In genomic region chr12:57320639-57321038, GRCh38 we compare ENCODE assay signal across 22 cellular contexts.
"Had no signal": no experiment of that assay in that cellular context is flagged by ENCODE, and none has a peak within 500 bp of the region (broad histone marks: within the 10 kb centered on the region; RNA-seq: fewer than 3 reads in every experiment).

No MANE protein-coding gene starts in this region.

- H3K4me1 ChIP-seq: SJSA1 had no signal

- H3K27ac Mint-ChIP-seq: activated B cell treated with CpG ODN at 0.5 μM for 24 hours; activated CD4-positive, alpha-beta T cell treated with anti-CD3 and anti-CD28 coated beads, Interleukin-2, amount 10 ng/mL, durations not matched to agents 24 days and 14 days; activated naive CD4-positive, alpha-beta T cell treated with anti-CD3 and anti-CD28 coated beads for 36 hours; activated naive CD8-positive, alpha-beta T cell; activated T-helper 17 cell treated with anti-CD3 and anti-CD28 coated beads, Interleukin-2, amount 50 U/mL, for 72 hours; T-helper 1 cell treated with Interleukin-12 subunit alpha and Interleukin-12 subunit beta and Interleukin-4 antibody, amounts not matched to agents 30 μg/mL and 1 μg/mL, for 36 hours had no signal

- H3K27me3 ChIP-seq: SJSA1 had no signal

- DNase-seq: activated B cell treated with CpG ODN at 0.5 μM for 24 hours; activated CD4-positive, alpha-beta T cell treated with anti-CD3 and anti-CD28 coated beads for 1 hour; activated CD4-positive, alpha-beta T cell treated with anti-CD3 and anti-CD28 coated beads, Interleukin-2, amount 10 ng/mL, durations not matched to agents 24 days and 14 days; activated CD4-positive, alpha-beta T cell treated with anti-CD3 and anti-CD28 coated beads, Interleukin-2, amount 50 U/mL, for 48 hours; activated CD8-positive, alpha-beta memory T cell treated with anti-CD3 and anti-CD28 coated beads for 24 hours; activated gamma-delta T cell; activated naive CD4-positive, alpha-beta T cell treated with anti-CD3 and anti-CD28 coated beads for 36 hours; activated T-cell treated with anti-CD3 and anti-CD28 coated beads for 4 hours; activated T-cell treated with anti-CD3 and anti-CD28 coated beads, Interleukin-2, amount 50 U/mL, for 48 hours; amygdala; NCI-H1092; NCI-H1417; NCI-H2107; NCI-H226; NCI-H526; PC-3; SHP77 had no signal

- H3K4me1 Mint-ChIP-seq: activated T-helper 17 cell treated with anti-CD3 and anti-CD28 coated beads, Interleukin-2, amount 50 U/mL, for 72 hours had no signal

- H3K9me3 Mint-ChIP-seq: activated B cell treated with CpG ODN at 0.5 μM for 24 hours; activated CD4-positive, alpha-beta T cell treated with anti-CD3 and anti-CD28 coated beads, Interleukin-2, amount 10 ng/mL, durations not matched to agents 24 days and 14 days; activated naive CD4-positive, alpha-beta T cell treated with anti-CD3 and anti-CD28 coated beads for 36 hours; activated T-helper 17 cell treated with anti-CD3 and anti-CD28 coated beads, Interleukin-2, amount 50 U/mL, for 72 hours; T-helper 1 cell treated with Interleukin-12 subunit alpha and Interleukin-12 subunit beta and Interleukin-4 antibody, amounts not matched to agents 30 μg/mL and 1 μg/mL, for 36 hours had no signal

- H3K27ac ChIP-seq: KMS-11, SJSA1 had no signal

- H3K36me3 ChIP-seq: SJSA1 had no signal

- H3K4me3 ChIP-seq: SJSA1 had no signal

- H3K9me3 ChIP-seq: SJSA1 had no signal

- ATAC-seq: activated T-helper 17 cell treated with anti-CD3 and anti-CD28 coated beads, Interleukin-2, amount 50 U/mL, for 72 hours; PC-3 had no signal

- H3K4me3 Mint-ChIP-seq: activated B cell treated with CpG ODN at 0.5 μM for 24 hours; activated CD4-positive, alpha-beta T cell treated with anti-CD3 and anti-CD28 coated beads, Interleukin-2, amount 10 ng/mL, durations not matched to agents 24 days and 14 days; activated naive CD4-positive, alpha-beta T cell treated with anti-CD3 and anti-CD28 coated beads for 36 hours; activated naive CD8-positive, alpha-beta T cell; activated T-helper 17 cell treated with anti-CD3 and anti-CD28 coated beads, Interleukin-2, amount 50 U/mL, for 72 hours; T-helper 1 cell treated with Interleukin-12 subunit alpha and Interleukin-12 subunit beta and Interleukin-4 antibody, amounts not matched to agents 30 μg/mL and 1 μg/mL, for 36 hours had no signal

- H3K27me3 Mint-ChIP-seq: activated B cell treated with CpG ODN at 0.5 μM for 24 hours; activated CD4-positive, alpha-beta T cell treated with anti-CD3 and anti-CD28 coated beads, Interleukin-2, amount 10 ng/mL, durations not matched to agents 24 days and 14 days; activated naive CD8-positive, alpha-beta T cell; activated T-helper 17 cell treated with anti-CD3 and anti-CD28 coated beads, Interleukin-2, amount 50 U/mL, for 72 hours had no signal
